25 cellular contexts compared by ENCODE assay signal in the genomic region with DNA sequence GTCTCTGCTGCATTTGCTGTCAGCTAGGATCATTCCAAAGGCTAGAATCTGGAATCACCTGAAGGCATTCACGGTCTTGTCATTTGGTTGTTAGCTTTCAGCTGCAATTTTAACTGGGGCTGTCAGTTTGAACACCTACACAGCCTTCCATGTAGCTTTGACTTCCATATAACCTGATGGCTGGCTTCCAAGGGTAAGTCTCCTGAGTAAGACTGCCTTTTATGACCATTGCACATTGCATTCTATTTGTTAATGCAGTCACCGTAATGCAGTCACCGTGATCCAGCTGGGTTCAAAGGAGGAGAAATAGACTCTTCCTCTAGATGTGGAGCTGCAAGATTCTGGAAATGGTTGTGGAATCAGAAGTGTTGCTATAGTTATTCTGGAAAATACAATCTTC.
"Had no signal": no experiment of that assay in that cellular context is flagged by ENCODE, and none has a peak within 500 bp of the region (broad histone marks: within the 10 kb centered on the region; RNA-seq: fewer than 3 reads in every experiment).

No MANE protein-coding gene starts in this region.

- H3K36me3 ChIP-seq: esophagus squamous epithelium, gastrocnemius medialis, heart right ventricle, left lung, lower lobe of right lung had no signal

- H3K79me2 ChIP-seq: hepatocyte had no signal

- H3K4me3 ChIP-seq: esophagus squamous epithelium, gastrocnemius medialis, heart right ventricle, hepatocyte, left lung, lower lobe of right lung had no signal

- H3K4me2 ChIP-seq: hepatocyte had no signal

- H3K27me3 ChIP-seq: esophagus squamous epithelium, gastrocnemius medialis, heart right ventricle, hepatocyte, left lung had no signal

- H3K9me3 ChIP-seq: esophagus squamous epithelium, gastrocnemius medialis, heart right ventricle, left lung, lower lobe of right lung had no signal

- H3K4me1 ChIP-seq: esophagus squamous epithelium, gastrocnemius medialis, heart right ventricle, left lung, lower lobe of right lung had no signal

- DNase-seq: cortex of kidney; effector CD8-positive, alpha-beta T cell; effector memory CD8-positive, alpha-beta T cell; endodermal cell; erythroblast; esophagus squamous epithelium; foreskin fibroblast; foreskin melanocyte; gastrocnemius medialis; glutamatergic neuron; head of caudate nucleus; heart right ventricle; hypothalamus; immature natural killer cell; islet precursor cell; kidney; kidney glomerular epithelial cell; left lung; left ventricle myocardium superior; lower lobe of right lung; mesendoderm; midbrain had no signal

- H2AFZ ChIP-seq: hepatocyte had no signal

- ATAC-seq: effector memory CD8-positive, alpha-beta T cell; esophagus mucosa; gastrocnemius medialis; heart right ventricle; left lung; left ventricle myocardium superior; lower lobe of right lung had no signal

- H3K27ac ChIP-seq: epithelial cell of prostate, esophagus squamous epithelium, gastrocnemius medialis, heart right ventricle, hepatocyte, left lung, lower lobe of right lung had no signal
